Comparison of ENCODE assay signal across 1 cellular context in genomic region chr9:134182554-134183219, GRCh38.
TF ChIP-seq lines count a peak whose summit lies in the region.

No MANE protein-coding gene starts in this region.

TF ChIP-seq in IMR-90, 13 proteins besides CTCF, POLR2A, EP300 and RAD21 (continued from another document):
- TF ChIP-seq USF2 (IDR thresholded peaks at IDR 0.05; ENCODE audit: low read depth, low read length) (no peak), CEBPB (IDR thresholded peaks at IDR 0.05; ENCODE audit: low read depth, low read length) (no peak), MXI1 (IDR thresholded peaks at IDR 0.05; ENCODE audit: borderline replicate concordance, low read depth, low read length) (no peak)
